In genomic region chr14:83777516-83777915, GRCh38 we compare ENCODE assay signal across 21 cellular contexts.
"Had no signal": no experiment of that assay in that cellular context is flagged by ENCODE, and none has a peak within 500 bp of the region (broad histone marks: within the 10 kb centered on the region; RNA-seq: fewer than 3 reads in every experiment).

No MANE protein-coding gene starts in this region.

- H3K4me3 ChIP-seq: MG63, PC-9 had no signal

- H3K36me3 ChIP-seq: MG63 had no signal

- DNase-seq: activated B cell treated with CpG ODN at 0.5 μM for 24 hours; activated CD4-positive, alpha-beta memory T cell treated with anti-CD3 and anti-CD28 coated beads for 36 hours; activated CD4-positive, alpha-beta T cell treated with anti-CD3 and anti-CD28 coated beads for 1 hour; activated CD4-positive, alpha-beta T cell treated with anti-CD3 and anti-CD28 coated beads, Interleukin-2, amount 10 ng/mL, durations not matched to agents 24 days and 14 days; activated CD8-positive, alpha-beta memory T cell treated with anti-CD3 and anti-CD28 coated beads for 24 hours; activated effector memory CD4-positive, alpha-beta T cell treated with anti-CD3 and anti-CD28 coated beads, Interleukin-2, amount 50 U/mL, for 16 hours; activated naive CD4-positive, alpha-beta T cell treated with Interleukin-2 at 50 U/mL for 16 hours; activated T-cell treated with anti-CD3 and anti-CD28 coated beads, Interleukin-2, amount 50 U/mL, for 4 hours; caudate nucleus; MG63; MV-4-11; NCI-H1092 treated with DMSO at 0.1 percent for 48 hours; NCI-H1417 treated with DMSO at 0.1 percent for 48 hours; NCI-H187; NCI-H2081; NCI-H446; NCI-H524; PC-9; SHP77 treated with DMSO at 0.1 percent for 48 hours; T-helper 17 cell; T-helper 9 cell had no signal

- ATAC-seq: activated T-cell treated with anti-CD3 and anti-CD28 coated beads, Interleukin-2, amount 50 U/mL, for 4 hours; T-helper 17 cell had no signal

- H3K9me3 ChIP-seq: MG63 had no signal

- H3K27ac ChIP-seq: PC-9 had no signal

- H3K27me3 ChIP-seq: MG63 had no signal

- H2AFZ ChIP-seq: PC-9 had no signal

- H3K4me2 ChIP-seq: PC-9 had no signal
